10 cellular contexts compared by ENCODE assay signal in the genomic region with DNA sequence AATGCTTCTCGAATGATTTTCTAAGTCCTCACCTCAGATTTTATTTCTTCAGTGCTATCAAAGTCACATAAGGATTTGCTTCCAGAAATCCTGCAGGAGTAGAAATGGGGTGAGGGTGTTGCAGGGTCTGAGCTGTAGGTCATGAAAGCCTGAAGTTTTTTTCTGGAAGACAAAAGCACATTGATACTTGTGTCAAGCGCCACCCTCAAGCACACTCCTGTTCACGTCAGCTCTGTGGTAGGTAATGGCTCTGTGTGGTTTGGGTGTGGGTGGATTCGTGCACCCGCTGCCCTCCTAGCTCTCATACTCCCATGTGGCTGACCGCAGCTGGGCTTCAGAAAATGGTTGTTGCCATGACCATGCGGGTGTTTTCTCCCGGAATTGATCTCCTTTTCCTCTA. TPM values are rescaled to one million over a fixed set of nuclear protein-coding genes. Genes with fewer than 3 reads are reported as not detected.
DNase-seq lines count a peak whose midpoint lies in the region; ATAC-seq, FAIRE-seq and TF ChIP-seq lines count a peak whose summit lies in the region.
"Had no signal": no experiment of that assay in that cellular context is flagged by ENCODE, and none has a peak within 500 bp of the region (broad histone marks: within the 10 kb centered on the region; RNA-seq: fewer than 3 reads in every experiment).

No MANE protein-coding gene starts in this region.

- DNase-seq in DMS 273 (lab: John Stamatoyannopoulos, UW; ENCODE audit: unreplicated experiment) (peak; percentile 62), DMS 273 treated with DMSO at 0.1 percent for 48 hours (lab: John Stamatoyannopoulos, UW) (no peak), chondrocyte (ENCODE audit: low spot score) (no peak), lung microvascular endothelial cell (ENCODE audit: low read depth in 2 of 2) (peak; percentile 57 to 60), urothelium cell line (ENCODE audit: low spot score) (peak; percentile 90)
- no peak for DNase-seq in CD8-positive, alpha-beta memory T cell
- no peak for DNase-seq in naive thymus-derived CD4-positive, alpha-beta T cell

- ATAC-seq in GM21786 (IDR thresholded peaks at IDR 0.05; ENCODE audit: unreplicated experiment) = no peak
- ATAC-seq in naive thymus-derived CD4-positive, alpha-beta T cell = no peak

- H3K27me3 ChIP-seq in CD8-positive, alpha-beta memory T cell (ENCODE audit: insufficient read depth, low read length, poor library complexity, severe bottlenecking) = no peaks in the 10 kb centered on the region
- no peaks in the 10 kb centered on the region for H3K27me3 ChIP-seq in naive thymus-derived CD4-positive, alpha-beta T cell (ENCODE audit: control insufficient read depth in 2 of 2, insufficient read depth in 2 of 2, low read length in 2 of 2)

- H3K4me3 ChIP-seq in CD8-positive, alpha-beta memory T cell (ENCODE audit: low read length) = no peak overlapping the region
- no peak overlapping the region for H3K4me3 ChIP-seq in naive thymus-derived CD4-positive, alpha-beta T cell (ENCODE audit: low read length)

- no peaks in the 10 kb centered on the region for H3K9me3 Mint-ChIP-seq in chondrocyte (ENCODE audit: low read depth)
- no peaks in the 10 kb centered on the region for H3K9me3 Mint-ChIP-seq in CD8-positive, alpha-beta memory T cell
- H3K9me3 Mint-ChIP-seq in naive thymus-derived CD4-positive, alpha-beta T cell = no peaks in the 10 kb centered on the region

- peak overlapping the region; percentile 100 for H3K27ac Mint-ChIP-seq in chondrocyte (ENCODE audit: unreplicated experiment)
- no peak overlapping the region for H3K27ac Mint-ChIP-seq in CD8-positive, alpha-beta memory T cell
- no peak overlapping the region for H3K27ac Mint-ChIP-seq in naive thymus-derived CD4-positive, alpha-beta T cell

- no peaks in the 10 kb centered on the region for H3K4me1 ChIP-seq in CD8-positive, alpha-beta memory T cell (ENCODE audit: insufficient read depth, low read length)
- H3K4me1 ChIP-seq in naive thymus-derived CD4-positive, alpha-beta T cell (ENCODE audit: control insufficient read depth in 2 of 2, insufficient read depth in 2 of 2, low read length in 2 of 2) = no peaks in the 10 kb centered on the region

- CTCF ChIA-PET in CD8-positive, alpha-beta memory T cell (lab: Charles Lee) = interaction anchor here (2.0 kb wide), 1 partner anchor 11 kb away, joined by 7 read pairs; no protein-coding TSS in a partner anchor
- CTCF ChIA-PET in naive thymus-derived CD4-positive, alpha-beta T cell (lab: Charles Lee) = interaction anchor here (0.7 to 1.4 kb wide), 2 partner anchors 11 to 400 kb away, joined by 3 to 4 read pairs; no protein-coding TSS in a partner anchor

- no peak for FAIRE-seq in urothelium cell line (lab: Jason Lieb, UNC)

- peaks cover 55% of the 10 kb centered on the region for H3K4me1 Mint-ChIP-seq in chondrocyte (ENCODE audit: low read depth)
- no peaks in the 10 kb centered on the region for H3K4me1 Mint-ChIP-seq in CD8-positive, alpha-beta memory T cell
- no peaks in the 10 kb centered on the region for H3K4me1 Mint-ChIP-seq in naive thymus-derived CD4-positive, alpha-beta T cell

- POLR2A ChIA-PET in CD8-positive, alpha-beta memory T cell (lab: Charles Lee) = no interaction called here
- POLR2A ChIA-PET in naive thymus-derived CD4-positive, alpha-beta T cell (lab: Charles Lee) = no interaction called here

- no peak for TF ChIP-seq CTCF in chondrocyte (IDR thresholded peaks at IDR 0.05)

- no peaks in the 10 kb centered on the region for H3K36me3 ChIP-seq in CD8-positive, alpha-beta memory T cell (ENCODE audit: insufficient read depth, low read length)
- H3K36me3 ChIP-seq in naive thymus-derived CD4-positive, alpha-beta T cell (ENCODE audit: control insufficient read depth in 2 of 3, insufficient read depth in 3 of 3, low read length in 3 of 3) = no peaks in the 10 kb centered on the region

- no peaks in the 10 kb centered on the region for H3K27me3 Mint-ChIP-seq in chondrocyte (ENCODE audit: low read depth)
- H3K27me3 Mint-ChIP-seq in CD8-positive, alpha-beta memory T cell = peaks cover 1 to 25% of the 10 kb centered on the region in 2 donors
- peaks cover 0 to 42% (median 8%) of the 10 kb centered on the region in 5 donors for H3K27me3 Mint-ChIP-seq in naive thymus-derived CD4-positive, alpha-beta T cell

- intact Hi-C loops in naive thymus-derived CD4-positive, alpha-beta T cell (cut with micrococcal nuclease) = no loop called here

- H3K36me3 Mint-ChIP-seq in chondrocyte (ENCODE audit: low read depth) = peaks cover 2% of the 10 kb centered on the region
- peaks cover 0 to under 1% (median 0%) of the 10 kb centered on the region in 3 donors for H3K36me3 Mint-ChIP-seq in CD8-positive, alpha-beta memory T cell
- H3K36me3 Mint-ChIP-seq in naive thymus-derived CD4-positive, alpha-beta T cell = no peaks in the 10 kb centered on the region

- H3K4me3 Mint-ChIP-seq in chondrocyte (ENCODE audit: unreplicated experiment) = peak overlapping the region; percentile 66
- no peak overlapping the region for H3K4me3 Mint-ChIP-seq in CD8-positive, alpha-beta memory T cell
- no peak overlapping the region for H3K4me3 Mint-ChIP-seq in naive thymus-derived CD4-positive, alpha-beta T cell

- no peaks in the 10 kb centered on the region for H3K9me3 ChIP-seq in CD8-positive, alpha-beta memory T cell (ENCODE audit: low read length)
- no peaks in the 10 kb centered on the region for H3K9me3 ChIP-seq in naive thymus-derived CD4-positive, alpha-beta T cell (ENCODE audit: control insufficient read depth in 2 of 3, low read length in 3 of 3)

- no peak overlapping the region for H3K27ac ChIP-seq in CD8-positive, alpha-beta memory T cell (ENCODE audit: low read depth, low read length)
- H3K27ac ChIP-seq in naive thymus-derived CD4-positive, alpha-beta T cell (ENCODE audit: low read depth, low read length) = no peak overlapping the region
- H3K27ac ChIP-seq: 22Rv1, HL-60 had no signal

RNA-seq across cellular contexts. Expression of a gene that starts 39.9 kb away (rescaled TPM):
- total RNA-seq in chondrocyte = 0.45 TPM in 1 of 3 replicates, not detected in the others
- 0.20 and 0.22 TPM in 2 replicates for total RNA-seq in lung microvascular endothelial cell
- not detected for total RNA-seq in CD8-positive, alpha-beta memory T cell
- polyA plus RNA-seq in CD8-positive, alpha-beta memory T cell = not detected
- total RNA-seq in naive thymus-derived CD4-positive, alpha-beta T cell = not detected
- not detected for polyA plus RNA-seq in naive thymus-derived CD4-positive, alpha-beta T cell

RNA-seq across cellular contexts. Expression of a gene that starts 59.8 kb away (rescaled TPM):
- total RNA-seq in chondrocyte (19.1 to 32.7 TPM (median 20.3 TPM) in 3 replicates), lung microvascular endothelial cell (7.9 and 9.2 TPM in 2 replicates)
- 1 to 10 TPM; 6.0 to 7.5 TPM for total RNA-seq in CD8-positive, alpha-beta memory T cell
- 2.0 TPM for polyA plus RNA-seq in CD8-positive, alpha-beta memory T cell
- 10 to 100 TPM in 1 of 5 experiments, 1 to 10 TPM in 1, under 1 TPM in 3; 0.38 to 24.7 (median 0.41) TPM for total RNA-seq in naive thymus-derived CD4-positive, alpha-beta T cell
- polyA plus RNA-seq in naive thymus-derived CD4-positive, alpha-beta T cell = 1 to 10 TPM in 1 of 2 donors, under 1 TPM in 1; 0.15 to 1.5 TPM

Comparison
In these comparisons a context has a peak if more than half of its experiments do, and no peak if none do; other contexts are left out.
1. DNase-seq: peak in DMS 273 (single experiment), lung microvascular endothelial cell (2 of 2) and urothelium cell line (single experiment); none in DMS 273 treated with DMSO at 0.1 percent for 48 hours (single experiment), chondrocyte (single experiment), CD8-positive, alpha-beta memory T cell (0 of 5) and naive thymus-derived CD4-positive, alpha-beta T cell (0 of 9).